ENCODE assay signal across 24 cellular contexts in the genomic region with DNA sequence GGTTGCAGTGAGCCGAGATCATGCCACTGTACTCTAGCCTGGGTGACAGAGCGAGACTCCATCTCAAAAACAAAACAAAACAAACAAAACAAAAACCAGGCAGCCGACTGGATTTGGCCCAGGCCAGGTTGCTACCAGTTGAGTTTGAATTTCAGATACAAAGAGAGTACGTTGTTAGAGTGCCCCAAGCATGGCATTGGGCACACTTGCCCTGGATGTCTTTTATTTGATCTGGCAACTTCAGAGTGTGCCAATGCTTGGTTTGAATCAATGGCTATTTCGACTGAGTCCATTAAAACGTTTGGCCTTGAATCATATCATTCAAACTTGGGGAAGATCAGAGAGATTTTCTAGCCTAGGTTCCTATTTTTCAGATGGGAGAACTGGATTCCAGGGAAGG.
A peak's percentile ranks its signal among the peaks of the same experiment; 100 is the strongest.
DNase-seq lines count a peak whose midpoint lies in the region; ATAC-seq, FAIRE-seq and TF ChIP-seq lines count a peak whose summit lies in the region.
"Had no signal": no experiment of that assay in that cellular context is flagged by ENCODE, and none has a peak within 500 bp of the region (broad histone marks: within the 10 kb centered on the region; RNA-seq: fewer than 3 reads in every experiment).

No MANE protein-coding gene starts in this region.

- no peaks in the 10 kb centered on the region for H3K9me3 Mint-ChIP-seq in type B pancreatic cell
- H3K9me3 Mint-ChIP-seq: CD4-positive, alpha-beta T cell; CD8-positive, alpha-beta T cell had no signal

- H3K4me3 ChIP-seq in right lobe of liver (no peak overlapping the region), HepG2 (replicated peaks in 1 of 3; ENCODE audit: insufficient read depth in 1 of 3, low read depth in 2 of 3, low read length in 3 of 3) (no peak overlapping the region)
- H3K4me3 ChIP-seq: A549; BLaER1 treated with 17β-estradiol and CSF1 and Interleukin-3, amounts not matched to agents 10 nM and 100 nM had no signal

- H3K4me1 ChIP-seq in right lobe of liver (no peaks in the 10 kb centered on the region), HepG2 (ENCODE audit: insufficient read depth, low read length) (no peaks in the 10 kb centered on the region)
- H3K4me1 ChIP-seq: A549 had no signal

- H3K27ac Mint-ChIP-seq in type B pancreatic cell: no peak overlapping the region
- H3K27ac Mint-ChIP-seq: B cell; CD4-positive, alpha-beta T cell; CD8-positive, alpha-beta T cell had no signal

- peak; percentile 19 to 81 (median 66) for ATAC-seq in right lobe of liver
- no peak for ATAC-seq in HepG2
- ATAC-seq: A549; CD8-positive, alpha-beta T cell had no signal

- H3K9me3 ChIP-seq in right lobe of liver: no peaks in the 10 kb centered on the region
- H3K9me3 ChIP-seq in HepG2 (ENCODE audit: low read length): no peaks in the 10 kb centered on the region
- H3K9me3 ChIP-seq: A549; BLaER1 treated with 17β-estradiol and CSF1 and Interleukin-3, amounts not matched to agents 10 nM and 100 nM; Caco-2 had no signal

- in situ Hi-C loops in HepG2 (cut with HindIII; ENCODE audit: extremely low pct_ligation_motif_present, low pct_unique_long_range_greater_than_20kb): no loop called here
- in situ Hi-C loops in GM13977 (cut with MboI; ENCODE audit: low pct_unique_long_range_greater_than_20kb, low sequenced_read_pairs, unreplicated experiment): no loop called here

- H3K27me3 ChIP-seq in right lobe of liver: no peaks in the 10 kb centered on the region
- H3K27me3 ChIP-seq in HepG2 (ENCODE audit: control insufficient read depth in 1 of 2, insufficient read depth in 2 of 2, low read length in 2 of 2): peaks cover 2 to 48% of the 10 kb centered on the region in 2 experiments; a peak in 3 of 5 replicates
- H3K27me3 ChIP-seq: BLaER1 treated with 17β-estradiol and CSF1 and Interleukin-3, amounts not matched to agents 10 nM and 100 nM had no signal

- H4K20me1 ChIP-seq in HepG2 (ENCODE audit: insufficient read depth, low read length): no peaks in the 10 kb centered on the region

- no peak overlapping the region for H3K4me2 ChIP-seq in HepG2 (ENCODE audit: low read depth, low read length)
- H3K4me2 ChIP-seq: A549; BLaER1 treated with 17β-estradiol and CSF1 and Interleukin-3, amounts not matched to agents 10 nM and 100 nM had no signal

- no peak for TF ChIP-seq RAD21 in HepG2 (CRISPR knock-in tag; IDR thresholded peaks at IDR 0.05)

- H3K9ac ChIP-seq in HepG2 (ENCODE audit: insufficient read depth, low read depth, low read length): no peak overlapping the region
- H3K9ac ChIP-seq: BLaER1 treated with 17β-estradiol and CSF1 and Interleukin-3, amounts not matched to agents 10 nM and 100 nM had no signal

- WGBS in right lobe of liver (ENCODE audit: insufficient coverage, low coverage, low lambda C conversion rate, missing lambda C conversion rate): 38% methylated on average over 6 of the region's 6 CpGs
- 28% methylated on average over 6 of the region's 6 CpGs for WGBS in HepG2 (ENCODE audit: low lambda C conversion rate)

- H3K4me3 Mint-ChIP-seq in type B pancreatic cell: no peak overlapping the region
- H3K4me3 Mint-ChIP-seq: B cell; CD4-positive, alpha-beta T cell; CD8-positive, alpha-beta T cell had no signal

- POLR2A ChIA-PET in HepG2 (lab: Yijun Ruan, JAX): no interaction called here

- peaks cover 20% of the 10 kb centered on the region for H3K27me3 Mint-ChIP-seq in type B pancreatic cell
- H3K27me3 Mint-ChIP-seq: B cell; CD4-positive, alpha-beta T cell had no signal

- H3K36me3 Mint-ChIP-seq in type B pancreatic cell: no peaks in the 10 kb centered on the region
- H3K36me3 Mint-ChIP-seq: CD8-positive, alpha-beta T cell had no signal

- H3K27ac ChIP-seq in right lobe of liver (no peak overlapping the region), HepG2 (ENCODE audit: extremely low read length, insufficient read depth, low read length) (no peak overlapping the region)
- H3K27ac ChIP-seq: 22Rv1; A549; BLaER1 treated with 17β-estradiol and CSF1 and Interleukin-3, amounts not matched to agents 10 nM and 100 nM; C4-2B had no signal

- CTCF ChIA-PET in HepG2 (lab: Yijun Ruan, JAX; ENCODE audit: low intra/inter-chr PET ratio, low total read pairs): no interaction called here

- no peaks in the 10 kb centered on the region for H3K36me3 ChIP-seq in right lobe of liver
- H3K36me3 ChIP-seq in HepG2 (replicated peaks in 1 of 2; ENCODE audit: control insufficient read depth in 1 of 2, insufficient read depth in 2 of 2, low read length in 2 of 2): no peaks in the 10 kb centered on the region
- H3K36me3 ChIP-seq: BLaER1 treated with 17β-estradiol and CSF1 and Interleukin-3, amounts not matched to agents 10 nM and 100 nM had no signal

- H2AFZ ChIP-seq in HepG2 (ENCODE audit: low read length): no peak overlapping the region

- no peak for TF ChIP-seq EP300 in HepG2 (IDR thresholded peaks at IDR 0.05; ENCODE audit: low read depth in 2 of 2, low read length in 2 of 2)
- no peak for TF ChIP-seq EP300 in HepG2 (CRISPR knock-in tag; IDR thresholded peaks at IDR 0.05; ENCODE audit: borderline replicate concordance)

- FAIRE-seq in HepG2 (lab: Jason Lieb, UNC): no peak
- FAIRE-seq: A549, D721Med, G401.6, GM12891, GM18507 had no signal

- no TSS peak for BruUV-seq in HepG2 (replicated peaks; lab: Mats Ljungman, UMichigan)

- no peak for TF ChIP-seq POLR2A in right lobe of liver (IDR thresholded peaks at IDR 0.05)
- TF ChIP-seq POLR2A in HepG2 (IDR thresholded peaks at IDR 0.05; ENCODE audit: insufficient read depth in 1 of 2, low read depth in 2 of 2, low read length in 2 of 2): no peak

- peak; percentile 11 for DNase-seq in activated CD8-positive, alpha-beta memory T cell treated with anti-CD3 and anti-CD28 coated beads for 24 hours
- no peak for DNase-seq in activated CD8-positive, alpha-beta memory T cell treated with anti-CD3 and anti-CD28 coated beads, Interleukin-2, amount 50 U/mL, for 48 hours
- DNase-seq in right lobe of liver: peak in 1 of 3 donors; percentile 42
- DNase-seq in HepG2 (ENCODE audit: low spot score): no peak
- peak; percentile 50 for DNase-seq in posterior vena cava (ENCODE audit: low spot score)
- DNase-seq in type B pancreatic cell (ENCODE audit: extremely low spot score, unreplicated experiment): peak; percentile 20
- no peak for DNase-seq in NCI-H446 (lab: John Stamatoyannopoulos, UW)
- DNase-seq in GM13977 (ENCODE audit: low spot score): no peak
- DNase-seq: AML-193; Caco-2; Calu3; CD4-positive, alpha-beta T cell; DMS79 treated with DMSO at 0.1 percent for 48 hours; GF-D8 had no signal

- TF ChIP-seq CTCF in right lobe of liver (IDR thresholded peaks at IDR 0.05): no peak
- TF ChIP-seq CTCF in HepG2 (CRISPR knock-in tag; IDR thresholded peaks at IDR 0.05): no peak
- no peak for TF ChIP-seq CTCF in type B pancreatic cell (conservative IDR thresholded peaks at IDR 0.05)
- no peak for TF ChIP-seq CTCF in GM13977 (IDR thresholded peaks at IDR 0.05; ENCODE audit: extremely low read depth, insufficient read depth, missing control alignments)

- peaks cover 18% of the 10 kb centered on the region for H3K4me1 Mint-ChIP-seq in type B pancreatic cell (ENCODE audit: unreplicated experiment)
- H3K4me1 Mint-ChIP-seq: B cell had no signal

- intact Hi-C loops in right lobe of liver (cut with DNase I): no loop called here
- intact Hi-C loops in HepG2 (cut with micrococcal nuclease; ENCODE audit: unreplicated experiment): no loop called here
- intact Hi-C loops in posterior vena cava (cut with DNase I): no loop called here

- no peaks in the 10 kb centered on the region for H3K79me2 ChIP-seq in HepG2 (ENCODE audit: insufficient read depth, low read length)

TF ChIP-seq in HepG2, 621 proteins besides CTCF, POLR2A, EP300 and RAD21 (continues in another document):
- TF ChIP-seq NR2C2 (CRISPR knock-in tag; IDR thresholded peaks at IDR 0.05; ENCODE audit: borderline replicate concordance) (no peak), NFE2 (CRISPR knock-in tag; IDR thresholded peaks at IDR 0.05) (no peak), ZNF558 (CRISPR knock-in tag; IDR thresholded peaks at IDR 0.05; ENCODE audit: borderline replicate concordance) (no peak), ZNF83 (CRISPR knock-in tag; IDR thresholded peaks at IDR 0.05; ENCODE audit: borderline replicate concordance) (no peak), GZF1 (CRISPR knock-in tag; IDR thresholded peaks at IDR 0.05) (no peak), PTBP1 (IDR thresholded peaks at IDR 0.05; ENCODE audit: low read depth, low read length, poor library complexity, severe bottlenecking) (no peak), SMYD3 (CRISPR knock-in tag; IDR thresholded peaks at IDR 0.05) (no peak), ATAD3A (CRISPR knock-in tag; IDR thresholded peaks at IDR 0.05) (no peak)
- TF ChIP-seq, protein P1, sequence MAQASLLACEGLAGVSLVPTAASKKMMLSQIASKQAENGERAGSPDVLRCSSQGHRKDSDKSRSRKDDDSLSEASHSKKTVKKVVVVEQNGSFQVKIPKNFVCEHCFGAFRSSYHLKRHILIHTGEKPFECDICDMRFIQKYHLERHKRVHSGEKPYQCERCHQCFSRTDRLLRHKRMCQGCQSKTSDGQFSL (CRISPR knock-in tag; IDR thresholded peaks at IDR 0.05): no peak
- TF ChIP-seq, protein P2, sequence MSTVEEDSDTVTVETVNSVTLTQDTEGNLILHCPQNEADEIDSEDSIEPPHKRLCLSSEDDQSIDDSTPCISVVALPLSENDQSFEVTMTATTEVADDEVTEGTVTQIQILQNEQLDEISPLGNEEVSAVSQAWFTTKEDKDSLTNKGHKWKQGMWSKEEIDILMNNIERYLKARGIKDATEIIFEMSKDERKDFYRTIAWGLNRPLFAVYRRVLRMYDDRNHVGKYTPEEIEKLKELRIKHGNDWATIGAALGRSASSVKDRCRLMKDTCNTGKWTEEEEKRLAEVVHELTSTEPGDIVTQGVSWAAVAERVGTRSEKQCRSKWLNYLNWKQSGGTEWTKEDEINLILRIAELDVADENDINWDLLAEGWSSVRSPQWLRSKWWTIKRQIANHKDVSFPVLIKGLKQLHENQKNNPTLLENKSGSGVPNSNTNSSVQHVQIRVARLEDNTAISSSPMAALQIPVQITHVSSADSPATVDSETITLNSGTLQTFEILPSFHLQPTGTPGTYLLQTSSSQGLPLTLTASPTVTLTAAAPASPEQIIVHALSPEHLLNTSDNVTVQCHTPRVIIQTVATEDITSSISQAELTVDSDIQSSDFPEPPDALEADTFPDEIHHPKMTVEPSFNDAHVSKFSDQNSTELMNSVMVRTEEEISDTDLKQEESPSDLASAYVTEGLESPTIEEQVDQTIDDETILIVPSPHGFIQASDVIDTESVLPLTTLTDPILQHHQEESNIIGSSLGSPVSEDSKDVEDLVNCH (CRISPR knock-in tag; IDR thresholded peaks at IDR 0.05): no peak
- TF ChIP-seq, protein P3, sequence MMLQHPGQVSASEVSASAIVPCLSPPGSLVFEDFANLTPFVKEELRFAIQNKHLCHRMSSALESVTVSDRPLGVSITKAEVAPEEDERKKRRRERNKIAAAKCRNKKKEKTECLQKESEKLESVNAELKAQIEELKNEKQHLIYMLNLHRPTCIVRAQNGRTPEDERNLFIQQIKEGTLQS (CRISPR knock-in tag; IDR thresholded peaks at IDR 0.05): no peak

Comparison
In these comparisons a context has a peak if more than half of its experiments do, and no peak if none do; other contexts are left out.
1. DNase-seq: peak in activated CD8-positive, alpha-beta memory T cell treated with anti-CD3 and anti-CD28 coated beads for 24 hours (single experiment), posterior vena cava (single experiment) and type B pancreatic cell (single experiment); none in activated CD8-positive, alpha-beta memory T cell treated with anti-CD3 and anti-CD28 coated beads, Interleukin-2, amount 50 U/mL, for 48 hours (single experiment), HepG2 (single experiment), NCI-H446 (0 of 2) and GM13977 (single experiment).